13 cellular contexts compared by ENCODE assay signal in the genomic region with DNA sequence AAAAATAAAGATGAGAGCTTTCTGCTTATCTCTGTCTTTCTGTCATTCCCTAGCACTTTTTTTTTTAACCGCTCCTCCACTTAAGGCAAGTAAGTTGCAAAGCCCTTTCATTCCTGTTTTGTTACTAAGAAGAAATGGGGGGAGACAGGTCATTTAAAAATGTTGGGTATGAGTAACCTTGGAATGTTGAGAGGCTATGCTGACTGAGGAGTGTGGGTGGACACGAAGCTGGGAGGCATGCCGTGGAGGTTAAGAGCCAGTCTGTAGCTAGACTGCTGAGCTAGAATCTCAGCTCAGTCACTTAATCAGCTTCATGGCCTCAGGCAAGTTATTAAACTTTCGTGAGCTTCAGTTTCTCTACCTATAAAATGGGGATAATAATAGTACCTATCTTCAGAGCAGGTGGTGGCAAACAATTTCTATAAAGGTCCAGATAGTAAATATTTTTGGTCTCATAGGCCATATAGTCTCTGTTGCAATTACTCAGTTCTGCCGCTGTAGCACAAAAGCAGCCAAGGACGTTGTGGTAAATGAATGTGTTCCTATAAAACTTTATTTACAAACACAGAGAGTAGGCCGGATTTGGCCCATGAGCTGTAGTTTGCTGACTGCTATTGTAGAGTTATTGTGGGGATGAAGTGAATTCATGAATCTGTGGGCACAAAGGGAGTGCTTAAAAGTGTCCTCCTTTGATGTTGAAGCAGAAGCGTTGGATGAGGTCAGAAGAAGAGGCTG.
DNase-seq lines count a peak whose midpoint lies in the region; ATAC-seq, FAIRE-seq and TF ChIP-seq lines count a peak whose summit lies in the region.
"Had no signal": no experiment of that assay in that cellular context is flagged by ENCODE, and none has a peak within 500 bp of the region (broad histone marks: within the 10 kb centered on the region; RNA-seq: fewer than 3 reads in every experiment).

No MANE protein-coding gene starts in this region.

- H3K4me3 ChIP-seq in MG63 (no peak overlapping the region), bronchial epithelial cell (ENCODE audit: low read depth, low read length) (no peak overlapping the region), mesendoderm (ENCODE audit: low read length) (no peak overlapping the region), neuronal stem cell (ENCODE audit: low read length in 2 of 2) (no peak overlapping the region)
- H3K4me3 ChIP-seq: body of pancreas had no signal

- no peak overlapping the region for H2BK12ac ChIP-seq in neuronal stem cell (ENCODE audit: low read length)

- H3K18ac ChIP-seq in mesendoderm (ENCODE audit: low read length): no peak overlapping the region
- H3K18ac ChIP-seq in neuronal stem cell (ENCODE audit: low read length): no peak overlapping the region

- H3K4me1 ChIP-seq in mesendoderm (ENCODE audit: control insufficient read depth, low read depth, low read length) (no peaks in the 10 kb centered on the region), neuronal stem cell (ENCODE audit: control insufficient read depth in 2 of 2, insufficient read depth in 1 of 2, low read depth in 1 of 2, low read length in 2 of 2) (peaks cover 0 to 4% of the 10 kb centered on the region in 2 donors)
- H3K4me1 ChIP-seq: body of pancreas had no signal

- no peak overlapping the region for H3K14ac ChIP-seq in neuronal stem cell (ENCODE audit: low read length)

- WGBS in mesendoderm (ENCODE audit: extremely low coverage, insufficient coverage, low lambda C conversion rate): no CpG with 5 or more reads among the region's 8 CpGs
- WGBS in neuronal stem cell (ENCODE audit: extremely low coverage in 2 of 2, insufficient read length in 2 of 2, insufficient replicate concordance in 1 of 2), 2 donors: no CpG with 5 or more reads among the region's 8 CpGs

- no peak overlapping the region for H3K27ac ChIP-seq in mesendoderm (ENCODE audit: low read depth, low read length)
- H3K27ac ChIP-seq in neuronal stem cell (replicated peaks; ENCODE audit: low read length): no peak overlapping the region
- H3K27ac ChIP-seq: body of pancreas, HL-60 had no signal

- H3K9me3 ChIP-seq in MG63: no peaks in the 10 kb centered on the region
- H3K9me3 ChIP-seq in neuronal stem cell (replicated peaks in 1 of 2; ENCODE audit: control insufficient read depth in 2 of 2, insufficient read depth in 1 of 2, low read depth in 1 of 2, low read length in 2 of 2): no peaks in the 10 kb centered on the region
- H3K9me3 ChIP-seq: body of pancreas had no signal

- FAIRE-seq in bronchial epithelial cell (lab: Jason Lieb, UNC): no peak

- no peak overlapping the region for H3K4ac ChIP-seq in mesendoderm (ENCODE audit: low read depth, low read length)
- H3K4ac ChIP-seq in neuronal stem cell (ENCODE audit: low read length): no peak overlapping the region

- H2BK15ac ChIP-seq in mesendoderm (replicated peaks; ENCODE audit: low read depth) (no peak overlapping the region), neuronal stem cell (ENCODE audit: low read length) (no peak overlapping the region)

- no peaks in the 10 kb centered on the region for H3K79me2 ChIP-seq in mesendoderm (ENCODE audit: control insufficient read depth, insufficient read depth, low read length)

- H3K9ac ChIP-seq in mesendoderm (ENCODE audit: low read length) (no peak overlapping the region), neuronal stem cell (ENCODE audit: low read depth, low read length, poor library complexity) (no peak overlapping the region)

- H3K27me3 ChIP-seq in MG63: no peaks in the 10 kb centered on the region
- H3K27me3 ChIP-seq in bronchial epithelial cell (ENCODE audit: control insufficient read depth, insufficient read depth, low read length): no peaks in the 10 kb centered on the region
- H3K27me3 ChIP-seq in mesendoderm (ENCODE audit: insufficient read depth, low read length, poor library complexity): no peaks in the 10 kb centered on the region
- H3K27me3 ChIP-seq in neuronal stem cell (ENCODE audit: control insufficient read depth in 3 of 3, insufficient read depth in 3 of 3, low read depth in 1 of 3, low read length in 3 of 3): peaks cover 0 to 16% (median 0%) of the 10 kb centered on the region in 3 experiments
- H3K27me3 ChIP-seq: body of pancreas had no signal

- no peak for TF ChIP-seq CTCF in bronchial epithelial cell (IDR thresholded peaks at IDR 0.05; ENCODE audit: insufficient read depth, low read length, severe bottlenecking)

- H3K23ac ChIP-seq in mesendoderm (ENCODE audit: low read length) (no peak overlapping the region), neuronal stem cell (ENCODE audit: low read depth, low read length, poor library complexity) (no peak overlapping the region)

- no peak for ATAC-seq in GM19455 (IDR thresholded peaks at IDR 0.05; ENCODE audit: unreplicated experiment)
- ATAC-seq: body of pancreas had no signal

- DNase-seq in AG20443 (ENCODE audit: low spot score): peak; percentile 95
- peak; percentile 88 for DNase-seq in MG63
- DNase-seq in bronchial epithelial cell (ENCODE audit: low read depth): peak; percentile 98
- peak; percentile 88 for DNase-seq in mesendoderm
- DNase-seq in NK-92 treated with Interleukin-12 subunit alpha and Interleukin-12 subunit beta, amount 100 ng/mL, for 24 hours (lab: John Stamatoyannopoulos, UW): no peak
- DNase-seq in neuronal stem cell (ENCODE audit: low spot score): no peak
- DNase-seq in midbrain (lab: John Stamatoyannopoulos, UW): no peak
- DNase-seq: activated CD8-positive, alpha-beta memory T cell treated with anti-CD3 and anti-CD28 coated beads for 24 hours; body of pancreas; NCI-H2081; stimulated activated CD4-positive, alpha-beta T cell treated with anti-CD3 and anti-CD28 coated beads, Interleukin-1b, Interleukin-23, amount 100 ng/mL, for 48 hours had no signal

- no peaks in the 10 kb centered on the region for H3K36me3 ChIP-seq in MG63
- H3K36me3 ChIP-seq in bronchial epithelial cell (ENCODE audit: control insufficient read depth, insufficient read depth, low read length): no peaks in the 10 kb centered on the region
- no peaks in the 10 kb centered on the region for H3K36me3 ChIP-seq in mesendoderm (ENCODE audit: control insufficient read depth, insufficient read depth, low read length)
- H3K36me3 ChIP-seq in neuronal stem cell (replicated peaks in 1 of 2; ENCODE audit: control insufficient read depth in 2 of 2, insufficient read depth in 2 of 2, low read length in 2 of 2): no peaks in the 10 kb centered on the region

- no peak overlapping the region for H4K5ac ChIP-seq in mesendoderm (ENCODE audit: low read length)

- H3K79me1 ChIP-seq in mesendoderm (ENCODE audit: low read length): no peaks in the 10 kb centered on the region
- H3K79me1 ChIP-seq in neuronal stem cell (ENCODE audit: low read depth, low read length): no peaks in the 10 kb centered on the region

- no peak overlapping the region for H2BK120ac ChIP-seq in mesendoderm (ENCODE audit: low read depth, low read length)
- no peak overlapping the region for H2BK120ac ChIP-seq in neuronal stem cell (ENCODE audit: low read depth, low read length)

- no peak overlapping the region for H2BK5ac ChIP-seq in mesendoderm (ENCODE audit: low read length)
- H2BK5ac ChIP-seq in neuronal stem cell (ENCODE audit: low read length): no peak overlapping the region

- no peak overlapping the region for H3K56ac ChIP-seq in mesendoderm (ENCODE audit: low read length)

- H2AFZ ChIP-seq in neuronal stem cell (ENCODE audit: low read length): no peak overlapping the region

- H4K91ac ChIP-seq in neuronal stem cell (ENCODE audit: low read depth, low read length, poor library complexity): no peak overlapping the region

- H2AK5ac ChIP-seq in mesendoderm (ENCODE audit: low read length) (no peak overlapping the region), neuronal stem cell (ENCODE audit: low read depth, low read length) (no peak overlapping the region)

- H3K4me2 ChIP-seq in mesendoderm (ENCODE audit: low read length): no peak overlapping the region
- H3K4me2 ChIP-seq in neuronal stem cell (ENCODE audit: insufficient read depth, low read length, poor library complexity, severe bottlenecking): no peak overlapping the region

- no peak overlapping the region for H4K8ac ChIP-seq in mesendoderm (ENCODE audit: low read depth, low read length)
- no peak overlapping the region for H4K8ac ChIP-seq in neuronal stem cell (ENCODE audit: low read depth, low read length)

Comparison
In these comparisons a context has a peak if more than half of its experiments do, and no peak if none do; other contexts are left out.
1. DNase-seq: peak in AG20443 (single experiment), MG63 (single experiment), bronchial epithelial cell (single experiment) and mesendoderm (single experiment); none in NK-92 treated with Interleukin-12 subunit alpha and Interleukin-12 subunit beta, amount 100 ng/mL, for 24 hours (single experiment), neuronal stem cell (single experiment) and midbrain (single experiment).